Comparison of ENCODE assay signal across 1 cellular context in the genomic region with DNA sequence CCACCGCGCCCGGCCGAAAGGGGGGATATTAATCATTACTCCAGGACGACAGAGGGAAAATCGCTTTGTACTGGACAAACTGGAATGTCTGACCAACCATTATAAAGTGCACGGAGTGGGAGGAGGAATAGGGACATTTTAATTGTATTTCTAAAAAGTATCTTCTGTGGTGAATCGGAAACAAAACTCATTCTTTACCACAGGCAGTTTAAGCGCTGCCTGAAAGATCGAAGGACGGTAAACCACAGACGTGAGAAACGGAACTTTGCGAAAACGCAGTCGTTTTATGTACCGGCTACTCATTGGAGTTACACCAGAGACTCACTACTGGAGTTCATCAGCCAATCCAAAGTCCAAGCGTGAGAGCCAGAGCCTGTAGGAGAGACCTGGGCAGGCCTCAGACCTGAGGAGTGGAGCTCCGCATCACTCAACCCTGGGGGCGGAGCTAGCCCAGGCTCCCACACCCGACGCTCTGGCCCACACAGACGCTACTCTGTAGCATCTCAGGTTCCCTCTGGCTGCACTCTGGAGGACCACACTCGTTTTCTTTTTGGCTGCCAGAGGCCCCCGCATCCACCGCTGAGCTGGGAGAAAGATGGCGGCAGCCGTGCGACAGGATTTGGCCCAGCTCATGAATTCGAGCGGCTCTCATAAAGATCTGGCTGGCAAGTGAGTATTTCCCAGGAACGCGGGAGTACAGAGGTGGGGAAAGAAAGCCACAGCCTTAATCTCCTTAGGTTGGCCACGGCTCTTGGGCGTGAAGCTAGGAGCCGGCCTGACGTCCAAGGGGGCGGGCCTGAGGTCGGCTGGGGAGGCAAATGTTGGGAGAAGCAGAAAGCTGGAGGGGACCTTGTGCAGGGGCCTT.
A peak's percentile ranks its signal among the peaks of the same experiment; 100 is the strongest.
TF ChIP-seq lines count a peak whose summit lies in the region.

Gene COPS4, plus strand, starts transcription at position 554 of the 865 bp plus-strand sequence. Its CDS starts 42 bp downstream, at position 596.

TF ChIP-seq in HepG2, 621 proteins besides CTCF, POLR2A, EP300 and RAD21 (continued from another document and continues in another):
- TF ChIP-seq, protein P1, sequence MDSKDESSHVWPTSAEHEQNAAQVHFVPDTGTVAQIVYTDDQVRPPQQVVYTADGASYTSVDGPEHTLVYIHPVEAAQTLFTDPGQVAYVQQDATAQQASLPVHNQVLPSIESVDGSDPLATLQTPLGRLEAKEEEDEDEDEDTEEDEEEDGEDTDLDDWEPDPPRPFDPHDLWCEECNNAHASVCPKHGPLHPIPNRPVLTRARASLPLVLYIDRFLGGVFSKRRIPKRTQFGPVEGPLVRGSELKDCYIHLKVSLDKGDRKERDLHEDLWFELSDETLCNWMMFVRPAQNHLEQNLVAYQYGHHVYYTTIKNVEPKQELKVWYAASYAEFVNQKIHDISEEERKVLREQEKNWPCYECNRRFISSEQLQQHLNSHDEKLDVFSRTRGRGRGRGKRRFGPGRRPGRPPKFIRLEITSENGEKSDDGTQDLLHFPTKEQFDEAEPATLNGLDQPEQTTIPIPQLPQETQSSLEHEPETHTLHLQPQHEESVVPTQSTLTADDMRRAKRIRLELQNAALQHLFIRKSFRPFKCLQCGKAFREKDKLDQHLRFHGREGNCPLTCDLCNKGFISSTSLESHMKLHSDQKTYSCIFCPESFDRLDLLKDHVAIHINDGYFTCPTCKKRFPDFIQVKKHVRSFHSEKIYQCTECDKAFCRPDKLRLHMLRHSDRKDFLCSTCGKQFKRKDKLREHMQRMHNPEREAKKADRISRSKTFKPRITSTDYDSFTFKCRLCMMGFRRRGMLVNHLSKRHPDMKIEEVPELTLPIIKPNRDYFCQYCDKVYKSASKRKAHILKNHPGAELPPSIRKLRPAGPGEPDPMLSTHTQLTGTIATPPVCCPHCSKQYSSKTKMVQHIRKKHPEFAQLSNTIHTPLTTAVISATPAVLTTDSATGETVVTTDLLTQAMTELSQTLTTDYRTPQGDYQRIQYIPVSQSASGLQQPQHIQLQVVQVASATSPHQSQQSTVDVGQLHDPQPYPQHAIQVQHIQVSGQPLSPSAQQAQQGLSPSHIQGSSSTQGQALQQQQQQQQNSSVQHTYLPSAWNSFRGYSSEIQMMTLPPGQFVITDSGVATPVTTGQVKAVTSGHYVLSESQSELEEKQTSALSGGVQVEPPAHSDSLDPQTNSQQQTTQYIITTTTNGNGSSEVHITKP (CRISPR knock-in tag; IDR thresholded peaks at IDR 0.05; ENCODE audit: low read depth), result peak; percentile 98
- TF ChIP-seq SNAPC4 (CRISPR knock-in tag; IDR thresholded peaks at IDR 0.05) (peak; percentile 78; the same call in 1 of the 2 replicates), ATF7-NPFF (CRISPR knock-in tag; IDR thresholded peaks at IDR 0.05; ENCODE audit: low read depth) (peak; percentile 57; the same call in 1 of the 2 replicates), ISL2 (CRISPR knock-in tag; IDR thresholded peaks at IDR 0.05) (peak; percentile 75), RARG (CRISPR knock-in tag; IDR thresholded peaks at IDR 0.05; ENCODE audit: low read depth) (no peak), SATB2 (CRISPR knock-in tag; IDR thresholded peaks at IDR 0.05) (no peak), NR2F2 (IDR thresholded peaks at IDR 0.05; ENCODE audit: borderline replicate concordance, low read depth) (peak; percentile 19; the same call in 1 of the 2 replicates), ZNF83 (CRISPR knock-in tag; IDR thresholded peaks at IDR 0.05; ENCODE audit: borderline replicate concordance) (no peak), ZFP90 (CRISPR knock-in tag; IDR thresholded peaks at IDR 0.05; ENCODE audit: borderline replicate concordance) (no peak; the same call in 1 of the 2 replicates), ZNF160 (CRISPR knock-in tag; IDR thresholded peaks at IDR 0.05) (peak; percentile 66), ZNF12 (CRISPR knock-in tag; IDR thresholded peaks at IDR 0.05) (0 out of 2 replicates have a peak, but pooled peaks have one; percentile 33), KMT2B (CRISPR knock-in tag; IDR thresholded peaks at IDR 0.05) (peak; percentile 97), ZNF678 (CRISPR knock-in tag; IDR thresholded peaks at IDR 0.05) (no peak), ZNF577 (CRISPR knock-in tag; IDR thresholded peaks at IDR 0.05; ENCODE audit: borderline replicate concordance, low read depth) (0 out of 2 replicates have a peak, but pooled peaks have one; percentile 74), MTF1 (CRISPR knock-in tag; IDR thresholded peaks at IDR 0.05) (no peak), RORA (CRISPR knock-in tag; IDR thresholded peaks at IDR 0.05) (no peak), TFDP2 (CRISPR knock-in tag; IDR thresholded peaks at IDR 0.05) (peak; percentile 68), NFIB (CRISPR knock-in tag; IDR thresholded peaks at IDR 0.05; ENCODE audit: borderline replicate concordance) (no peak), RAD51 (IDR thresholded peaks at IDR 0.05; ENCODE audit: borderline replicate concordance) (no peak), PCBP2 (optimal IDR thresholded peaks at IDR 0.05; ENCODE audit: low read depth, low read length, poor library complexity, severe bottlenecking) (no peak), CEBPG (CRISPR knock-in tag; IDR thresholded peaks at IDR 0.05) (peak; percentile 57), ZNF3 (CRISPR knock-in tag; IDR thresholded peaks at IDR 0.05) (no peak), MATR3 (CRISPR knock-in tag; IDR thresholded peaks at IDR 0.05) (no peak), SNRNP70 (IDR thresholded peaks at IDR 0.05; ENCODE audit: low read depth, low read length) (no peak), MXD4 (CRISPR knock-in tag; IDR thresholded peaks at IDR 0.05) (peak; percentile 84; the same call in 1 of the 2 replicates), HOXA7 (CRISPR knock-in tag; IDR thresholded peaks at IDR 0.05) (no peak), PHF5A (CRISPR knock-in tag; IDR thresholded peaks at IDR 0.05; ENCODE audit: low read depth, unreplicated experiment) (peak; percentile 61), RXRA (CRISPR knock-in tag; IDR thresholded peaks at IDR 0.05) (peak; percentile 85), ZNF354B (CRISPR knock-in tag; IDR thresholded peaks at IDR 0.05) (no peak), ZFP62 (CRISPR knock-in tag; IDR thresholded peaks at IDR 0.05) (no peak), ZNF562 (CRISPR knock-in tag; IDR thresholded peaks at IDR 0.05; ENCODE audit: borderline replicate concordance) (no peak), ARNTL (CRISPR knock-in tag; IDR thresholded peaks at IDR 0.05) (peak; percentile 90), ZNF432 (CRISPR knock-in tag; IDR thresholded peaks at IDR 0.05; ENCODE audit: borderline replicate concordance) (no peak), SPEN (CRISPR knock-in tag; IDR thresholded peaks at IDR 0.05; ENCODE audit: low read depth) (peak; percentile 98), HMGA1 (CRISPR knock-in tag; conservative IDR thresholded peaks at IDR 0.05) (no peak), ATF7 (IDR thresholded peaks at IDR 0.05) (no peak), ATF7 (CRISPR knock-in tag; IDR thresholded peaks at IDR 0.05) (peak; percentile 79), PREB (CRISPR knock-in tag; IDR thresholded peaks at IDR 0.05) (no peak)
- TF ChIP-seq, protein P2, sequence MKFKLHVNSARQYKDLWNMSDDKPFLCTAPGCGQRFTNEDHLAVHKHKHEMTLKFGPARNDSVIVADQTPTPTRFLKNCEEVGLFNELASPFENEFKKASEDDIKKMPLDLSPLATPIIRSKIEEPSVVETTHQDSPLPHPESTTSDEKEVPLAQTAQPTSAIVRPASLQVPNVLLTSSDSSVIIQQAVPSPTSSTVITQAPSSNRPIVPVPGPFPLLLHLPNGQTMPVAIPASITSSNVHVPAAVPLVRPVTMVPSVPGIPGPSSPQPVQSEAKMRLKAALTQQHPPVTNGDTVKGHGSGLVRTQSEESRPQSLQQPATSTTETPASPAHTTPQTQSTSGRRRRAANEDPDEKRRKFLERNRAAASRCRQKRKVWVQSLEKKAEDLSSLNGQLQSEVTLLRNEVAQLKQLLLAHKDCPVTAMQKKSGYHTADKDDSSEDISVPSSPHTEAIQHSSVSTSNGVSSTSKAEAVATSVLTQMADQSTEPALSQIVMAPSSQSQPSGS (CRISPR knock-in tag; IDR thresholded peaks at IDR 0.05), result peak; percentile 89
- TF ChIP-seq, protein P3, sequence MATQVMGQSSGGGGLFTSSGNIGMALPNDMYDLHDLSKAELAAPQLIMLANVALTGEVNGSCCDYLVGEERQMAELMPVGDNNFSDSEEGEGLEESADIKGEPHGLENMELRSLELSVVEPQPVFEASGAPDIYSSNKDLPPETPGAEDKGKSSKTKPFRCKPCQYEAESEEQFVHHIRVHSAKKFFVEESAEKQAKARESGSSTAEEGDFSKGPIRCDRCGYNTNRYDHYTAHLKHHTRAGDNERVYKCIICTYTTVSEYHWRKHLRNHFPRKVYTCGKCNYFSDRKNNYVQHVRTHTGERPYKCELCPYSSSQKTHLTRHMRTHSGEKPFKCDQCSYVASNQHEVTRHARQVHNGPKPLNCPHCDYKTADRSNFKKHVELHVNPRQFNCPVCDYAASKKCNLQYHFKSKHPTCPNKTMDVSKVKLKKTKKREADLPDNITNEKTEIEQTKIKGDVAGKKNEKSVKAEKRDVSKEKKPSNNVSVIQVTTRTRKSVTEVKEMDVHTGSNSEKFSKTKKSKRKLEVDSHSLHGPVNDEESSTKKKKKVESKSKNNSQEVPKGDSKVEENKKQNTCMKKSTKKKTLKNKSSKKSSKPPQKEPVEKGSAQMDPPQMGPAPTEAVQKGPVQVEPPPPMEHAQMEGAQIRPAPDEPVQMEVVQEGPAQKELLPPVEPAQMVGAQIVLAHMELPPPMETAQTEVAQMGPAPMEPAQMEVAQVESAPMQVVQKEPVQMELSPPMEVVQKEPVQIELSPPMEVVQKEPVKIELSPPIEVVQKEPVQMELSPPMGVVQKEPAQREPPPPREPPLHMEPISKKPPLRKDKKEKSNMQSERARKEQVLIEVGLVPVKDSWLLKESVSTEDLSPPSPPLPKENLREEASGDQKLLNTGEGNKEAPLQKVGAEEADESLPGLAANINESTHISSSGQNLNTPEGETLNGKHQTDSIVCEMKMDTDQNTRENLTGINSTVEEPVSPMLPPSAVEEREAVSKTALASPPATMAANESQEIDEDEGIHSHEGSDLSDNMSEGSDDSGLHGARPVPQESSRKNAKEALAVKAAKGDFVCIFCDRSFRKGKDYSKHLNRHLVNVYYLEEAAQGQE (IDR thresholded peaks at IDR 0.05; ENCODE audit: borderline replicate concordance in 1 of 2, low read depth in 1 of 2, low read length in 2 of 2), result peak in 1 of 2 experiments; percentile 78; a peak in 1 of 4 replicates
- TF ChIP-seq, protein P4, sequence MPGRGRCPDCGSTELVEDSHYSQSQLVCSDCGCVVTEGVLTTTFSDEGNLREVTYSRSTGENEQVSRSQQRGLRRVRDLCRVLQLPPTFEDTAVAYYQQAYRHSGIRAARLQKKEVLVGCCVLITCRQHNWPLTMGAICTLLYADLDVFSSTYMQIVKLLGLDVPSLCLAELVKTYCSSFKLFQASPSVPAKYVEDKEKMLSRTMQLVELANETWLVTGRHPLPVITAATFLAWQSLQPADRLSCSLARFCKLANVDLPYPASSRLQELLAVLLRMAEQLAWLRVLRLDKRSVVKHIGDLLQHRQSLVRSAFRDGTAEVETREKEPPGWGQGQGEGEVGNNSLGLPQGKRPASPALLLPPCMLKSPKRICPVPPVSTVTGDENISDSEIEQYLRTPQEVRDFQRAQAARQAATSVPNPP (CRISPR knock-in tag; IDR thresholded peaks at IDR 0.05), result peak; percentile 75
